28 cellular contexts compared by ENCODE assay signal in genomic region chr11:97702948-97703347, GRCh38.
"Had no signal": no experiment of that assay in that cellular context is flagged by ENCODE, and none has a peak within 500 bp of the region (broad histone marks: within the 10 kb centered on the region; RNA-seq: fewer than 3 reads in every experiment).

No MANE protein-coding gene starts in this region.

- H3K4me3 Mint-ChIP-seq: activated CD4-positive, alpha-beta memory T cell treated with anti-CD3 and anti-CD28 coated beads, Interleukin-2, amount 10 ng/mL, durations not matched to agents 7 days and 5 days; activated CD4-positive, alpha-beta T cell treated with anti-CD3 and anti-CD28 coated beads, Interleukin-2, amount 10 ng/mL, durations not matched to agents 7 days and 5 days; activated naive CD4-positive, alpha-beta T cell treated with anti-CD3 and anti-CD28 coated beads, Interleukin-2, amount 10 ng/mL, durations not matched to agents 7 days and 5 days; activated T-cell treated with anti-CD3 and anti-CD28 coated beads, Interleukin-2, amount 50 U/mL, for 24 hours; effector memory CD8-positive, alpha-beta T cell; naive thymus-derived CD8-positive, alpha-beta T cell; neural progenitor cell; WTC11 had no signal

- H3K9me3 ChIP-seq: left lung, lower lobe of right lung, right atrium auricular region, spleen, testis had no signal

- DNase-seq: activated CD4-positive, alpha-beta memory T cell treated with anti-CD3 and anti-CD28 coated beads, Interleukin-2, amount 10 ng/mL, durations not matched to agents 7 days and 5 days; activated CD4-positive, alpha-beta T cell treated with anti-CD3 and anti-CD28 coated beads for 1 hour; activated CD4-positive, alpha-beta T cell treated with anti-CD3 and anti-CD28 coated beads, Interleukin-2, amount 10 ng/mL, durations not matched to agents 7 days and 5 days; activated CD8-positive, alpha-beta memory T cell treated with anti-CD3 and anti-CD28 coated beads, Interleukin-2, amount 50 U/mL, for 48 hours; activated gamma-delta T cell; activated naive CD4-positive, alpha-beta T cell treated with anti-CD3 and anti-CD28 coated beads, Interleukin-2, amount 10 ng/mL, durations not matched to agents 7 days and 5 days; activated T-cell treated with anti-CD3 and anti-CD28 coated beads, Interleukin-2, amount 50 U/mL, for 24 hours; amniotic stem cell; brain microvascular endothelial cell; cortex of kidney; effector memory CD8-positive, alpha-beta T cell; foreskin fibroblast; heart right ventricle; kidney glomerular epithelial cell; left lung; lower lobe of right lung; mesenchymal stem cell; naive thymus-derived CD8-positive, alpha-beta T cell; occipital lobe; spleen; stimulated activated CD4-positive, alpha-beta T cell treated with anti-CD3 and anti-CD28 coated beads, Interleukin-2, amount 100 ng/mL, for 48 hours; stimulated activated naive CD8-positive, alpha-beta T cell treated with anti-CD3 and anti-CD28 coated beads, Interleukin-15, Interleukin-2, amounts not matched to agents 100 U/mL and 50 U/mL, for 24 hours; testis; transverse colon had no signal

- ATAC-seq: effector memory CD8-positive, alpha-beta T cell; esophagus mucosa; heart right ventricle; left lung; lower lobe of right lung; naive thymus-derived CD8-positive, alpha-beta T cell; stimulated activated naive CD8-positive, alpha-beta T cell treated with anti-CD3 and anti-CD28 coated beads, Interleukin-15, Interleukin-2, amounts not matched to agents 100 U/mL and 50 U/mL, for 24 hours; WTC11 had no signal

- H3K9ac ChIP-seq: neural progenitor cell had no signal

- H2AFZ ChIP-seq: neural progenitor cell had no signal

- H3K4me1 ChIP-seq: heart right ventricle, left lung, lower lobe of right lung, neural progenitor cell, right atrium auricular region, spleen, testis, transverse colon had no signal

- H3K36me3 Mint-ChIP-seq: activated naive CD4-positive, alpha-beta T cell treated with anti-CD3 and anti-CD28 coated beads, Interleukin-2, amount 10 ng/mL, durations not matched to agents 7 days and 5 days; naive thymus-derived CD8-positive, alpha-beta T cell; neural progenitor cell; WTC11 had no signal

- H3K4me3 ChIP-seq: heart right ventricle, left lung, lower lobe of right lung, neural progenitor cell, right atrium auricular region, spleen, testis, transverse colon had no signal

- H3K4me1 Mint-ChIP-seq: activated CD4-positive, alpha-beta memory T cell treated with anti-CD3 and anti-CD28 coated beads, Interleukin-2, amount 10 ng/mL, durations not matched to agents 7 days and 5 days; activated CD4-positive, alpha-beta T cell treated with anti-CD3 and anti-CD28 coated beads, Interleukin-2, amount 10 ng/mL, durations not matched to agents 7 days and 5 days; activated naive CD4-positive, alpha-beta T cell treated with anti-CD3 and anti-CD28 coated beads, Interleukin-2, amount 10 ng/mL, durations not matched to agents 7 days and 5 days; naive thymus-derived CD8-positive, alpha-beta T cell; neural progenitor cell had no signal

- H3K27ac ChIP-seq: brain microvascular endothelial cell, heart right ventricle, left lung, lower lobe of right lung, neural progenitor cell, right atrium auricular region, spleen, testis, transverse colon had no signal

- H3K27me3 ChIP-seq: brain microvascular endothelial cell, heart right ventricle, left lung, neural progenitor cell, right atrium auricular region, spleen, testis, transverse colon had no signal

- H3K27ac Mint-ChIP-seq: activated CD4-positive, alpha-beta memory T cell treated with anti-CD3 and anti-CD28 coated beads, Interleukin-2, amount 10 ng/mL, durations not matched to agents 7 days and 5 days; activated CD4-positive, alpha-beta T cell treated with anti-CD3 and anti-CD28 coated beads, Interleukin-2, amount 10 ng/mL, durations not matched to agents 7 days and 5 days; activated naive CD4-positive, alpha-beta T cell treated with anti-CD3 and anti-CD28 coated beads, Interleukin-2, amount 10 ng/mL, durations not matched to agents 7 days and 5 days; activated T-cell treated with anti-CD3 and anti-CD28 coated beads, Interleukin-2, amount 50 U/mL, for 24 hours; effector memory CD8-positive, alpha-beta T cell; naive thymus-derived CD8-positive, alpha-beta T cell; neural progenitor cell; WTC11 had no signal

- H3K9me3 Mint-ChIP-seq: activated CD4-positive, alpha-beta memory T cell treated with anti-CD3 and anti-CD28 coated beads, Interleukin-2, amount 10 ng/mL, durations not matched to agents 7 days and 5 days; activated naive CD4-positive, alpha-beta T cell treated with anti-CD3 and anti-CD28 coated beads, Interleukin-2, amount 10 ng/mL, durations not matched to agents 7 days and 5 days; neural progenitor cell; WTC11 had no signal

- H3K27me3 Mint-ChIP-seq: activated CD4-positive, alpha-beta memory T cell treated with anti-CD3 and anti-CD28 coated beads, Interleukin-2, amount 10 ng/mL, durations not matched to agents 7 days and 5 days; activated CD4-positive, alpha-beta T cell treated with anti-CD3 and anti-CD28 coated beads, Interleukin-2, amount 10 ng/mL, durations not matched to agents 7 days and 5 days; activated naive CD4-positive, alpha-beta T cell treated with anti-CD3 and anti-CD28 coated beads, Interleukin-2, amount 10 ng/mL, durations not matched to agents 7 days and 5 days; activated T-cell treated with anti-CD3 and anti-CD28 coated beads, Interleukin-2, amount 50 U/mL, for 24 hours; effector memory CD8-positive, alpha-beta T cell; naive thymus-derived CD8-positive, alpha-beta T cell had no signal

- H3K4me2 ChIP-seq: neural progenitor cell had no signal

- H3K36me3 ChIP-seq: brain microvascular endothelial cell, heart right ventricle, left lung, lower lobe of right lung, neural progenitor cell, right atrium auricular region, spleen, transverse colon had no signal
